Comparison of ENCODE assay signal across 8 cellular contexts in the genomic region with DNA sequence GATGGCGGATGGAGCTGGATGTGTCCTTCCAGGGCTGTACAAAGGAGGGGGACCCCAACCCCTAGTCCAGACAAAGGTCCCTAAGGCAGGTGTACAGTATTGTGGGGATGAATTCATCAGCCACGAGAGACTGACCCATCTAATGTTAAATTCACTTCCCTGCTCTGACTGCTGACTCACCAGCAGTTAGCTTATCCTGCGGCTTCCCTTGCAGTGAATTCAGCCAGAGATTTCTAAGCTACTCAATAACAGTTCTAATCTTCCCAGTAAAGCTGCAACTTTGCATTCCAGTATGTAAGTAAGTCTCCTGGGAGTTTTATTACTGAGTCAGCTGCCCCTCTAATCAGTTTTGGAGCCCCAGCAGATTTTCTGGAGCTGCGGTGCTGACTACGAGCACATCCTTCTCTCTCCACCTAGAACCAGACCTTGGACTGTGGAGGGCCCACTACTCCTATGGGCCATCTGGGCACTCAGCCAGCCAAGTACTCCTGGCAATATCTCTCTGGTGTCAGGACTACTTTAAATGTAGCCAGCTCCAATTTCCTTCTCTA. TPM values are rescaled to one million over a fixed set of nuclear protein-coding genes. Genes with fewer than 3 reads are reported as not detected.
DNase-seq lines count a peak whose midpoint lies in the region; ATAC-seq, FAIRE-seq and TF ChIP-seq lines count a peak whose summit lies in the region.

No MANE protein-coding gene starts in this region.

- H3K27ac ChIP-seq in brain microvascular endothelial cell, result peak overlapping the region; percentile 60
- peak overlapping the region; percentile 35 to 56 for H3K27ac ChIP-seq in lung (ENCODE audit: low read depth in 1 of 2, low read length in 1 of 2)

- H3K9me3 ChIP-seq in lung (ENCODE audit: control insufficient read depth in 2 of 2, insufficient read depth in 1 of 2, low read length in 1 of 2), result no peaks in the 10 kb centered on the region

- WGBS in lung, 2 donors, result 21 to 25% methylated on average over 5 of the region's 5 CpGs

- ATAC-seq in lung (ENCODE audit: insufficient read depth, low FRiP score), result peak; percentile 74
- ATAC-seq in HG02973 (IDR thresholded peaks at IDR 0.05; ENCODE audit: unreplicated experiment), result no peak
- no peak for ATAC-seq in GM21576 (IDR thresholded peaks at IDR 0.05; ENCODE audit: unreplicated experiment)
- ATAC-seq in GM19463 (IDR thresholded peaks at IDR 0.05; ENCODE audit: unreplicated experiment), result no peak

- DNase-seq in COR-L47 (lab: John Stamatoyannopoulos, UW) (peak; percentile 23), MV-4-11 (lab: John Stamatoyannopoulos, UW) (peak; percentile 56), brain microvascular endothelial cell (peak; percentile 92), lung (ENCODE audit: low spot score) (no peak), urothelium cell line (ENCODE audit: low spot score) (peak; percentile 71)

- H3K4me3 ChIP-seq in brain microvascular endothelial cell (ENCODE audit: low read depth, low read length), result no peak overlapping the region
- no peak overlapping the region for H3K4me3 ChIP-seq in lung

- in situ Hi-C loops in brain microvascular endothelial cell (cut with HindIII; ENCODE audit: low pct_ligation_motif_present, low sequenced_read_pairs), result no loop called here

- no peak for FAIRE-seq in urothelium cell line (lab: Jason Lieb, UNC)

- H3K27me3 ChIP-seq in brain microvascular endothelial cell (replicated peaks) (no peaks in the 10 kb centered on the region), lung (ENCODE audit: control insufficient read depth, insufficient read depth) (no peaks in the 10 kb centered on the region)

- TF ChIP-seq CTCF in brain microvascular endothelial cell (IDR thresholded peaks at IDR 0.05; ENCODE audit: low read depth, low read length, missing control alignments) (no peak), lung (IDR thresholded peaks at IDR 0.05; ENCODE audit: control extremely low read depth, extremely low read depth) (no peak)

- H3K4me1 ChIP-seq in lung (ENCODE audit: control insufficient read depth in 2 of 2, insufficient read depth in 2 of 2, low read length in 2 of 2), result peaks cover 15 to 49% of the 10 kb centered on the region in 2 donors

- H3K36me3 ChIP-seq in brain microvascular endothelial cell (replicated peaks) (no peaks in the 10 kb centered on the region), lung (ENCODE audit: control insufficient read depth in 2 of 2, insufficient read depth in 2 of 2, low read length in 2 of 2) (peaks cover 0 to 2% of the 10 kb centered on the region in 2 donors)

RNA-seq across cellular contexts. Expression of gene B4GALT1, which starts 16.1 kb away (rescaled TPM):
- total RNA-seq in lung, result 100 to 1,000 TPM in 1 of 2 donors, 10 to 100 TPM in 1; 58.8 to 114 TPM
- polyA plus RNA-seq in lung, result 100 to 1,000 TPM in 1 of 2 donors, 10 to 100 TPM in 1; 27.2 to 130 TPM
